ENCODE assay signal across 12 cellular contexts in the genomic region with DNA sequence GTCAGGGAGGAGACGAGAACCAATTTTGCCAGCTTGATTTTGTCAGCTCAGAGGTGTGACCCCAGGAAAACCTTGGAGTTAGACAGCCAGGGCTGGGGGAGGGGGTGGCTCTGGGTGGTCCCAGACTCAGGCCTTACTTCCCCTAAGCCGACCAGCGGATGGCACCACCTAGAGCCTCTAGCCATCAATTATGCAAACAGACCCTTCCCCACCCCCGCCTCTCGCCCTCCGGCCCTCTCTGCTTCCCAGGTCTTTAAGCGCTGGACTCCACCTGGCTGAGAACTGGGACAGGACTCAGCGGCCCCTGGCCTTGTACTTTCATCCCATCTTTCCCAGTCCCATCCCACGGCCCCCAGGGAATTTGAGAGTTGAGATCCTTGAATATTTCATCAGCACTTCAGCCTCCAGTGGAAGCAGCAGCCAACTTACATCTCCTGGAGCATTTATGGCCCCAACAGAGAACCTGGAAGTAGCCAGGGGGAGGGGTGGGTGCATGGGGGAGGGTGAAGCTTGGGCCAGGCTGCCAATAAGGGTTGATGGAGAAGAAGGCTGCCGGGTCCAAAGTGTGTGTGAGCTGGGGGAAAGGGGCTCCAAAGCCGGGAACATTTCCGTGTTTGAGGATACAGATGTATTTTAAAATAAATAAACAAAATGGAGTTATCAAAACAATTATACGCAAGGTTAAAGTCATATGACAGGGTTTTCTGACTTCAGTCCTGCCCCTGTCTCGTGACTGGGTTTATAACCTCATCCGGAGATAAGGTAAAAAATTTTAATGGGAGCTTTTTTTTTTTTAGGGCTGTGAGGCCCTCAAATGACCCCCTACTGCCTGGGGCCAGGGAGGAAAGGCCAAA. TPM values are rescaled to one million over a fixed set of nuclear protein-coding genes. Genes with fewer than 3 reads are reported as not detected.
DNase-seq lines count a peak whose midpoint lies in the region; FAIRE-seq and TF ChIP-seq lines count a peak whose summit lies in the region.
"Had no signal": no experiment of that assay in that cellular context is flagged by ENCODE, and none has a peak within 500 bp of the region (broad histone marks: within the 10 kb centered on the region; RNA-seq: fewer than 3 reads in every experiment).

No MANE protein-coding gene starts in this region.

- CTCF ChIA-PET in activated naive CD4-positive, alpha-beta T cell treated with anti-CD3 and anti-CD28 coated beads, Interleukin-2, amount 10 ng/mL, durations not matched to agents 7 days and 5 days (lab: Charles Lee): interaction anchor here (1.1 kb wide), 1 partner anchor 17 kb away, joined by 3 read pairs; no protein-coding TSS in a partner anchor

- no peak overlapping the region for H3K27ac Mint-ChIP-seq in activated naive CD4-positive, alpha-beta T cell treated with anti-CD3 and anti-CD28 coated beads, Interleukin-2, amount 10 ng/mL, durations not matched to agents 7 days and 5 days
- H3K27ac Mint-ChIP-seq: activated naive CD4-positive, alpha-beta T cell treated with anti-CD3 and anti-CD28 coated beads for 36 hours had no signal

- H3K4me1 Mint-ChIP-seq in activated naive CD4-positive, alpha-beta T cell treated with anti-CD3 and anti-CD28 coated beads, Interleukin-2, amount 10 ng/mL, durations not matched to agents 7 days and 5 days: peaks cover 7% of the 10 kb centered on the region

- intact Hi-C loops in kidney (cut with DNase I): no loop called here

- no peak for FAIRE-seq in kidney (lab: Jason Lieb, UNC)

- TF ChIP-seq CTCF in coronary artery (IDR thresholded peaks at IDR 0.05) (no peak), kidney (IDR thresholded peaks at IDR 0.05; ENCODE audit: borderline replicate concordance, extremely low read depth, insufficient read depth) (no peak)

- peak overlapping the region in 1 of 2 donors; percentile 73 for H3K27ac ChIP-seq in coronary artery
- peak overlapping the region; percentile 90 to 96 for H3K27ac ChIP-seq in kidney (ENCODE audit: low read depth in 2 of 2, low read length in 2 of 2)
- H3K27ac ChIP-seq in skin epidermis: peak overlapping the region; percentile 18 to 98 (median 83)

- H3K4me3 ChIP-seq in coronary artery (no peak overlapping the region), kidney (ENCODE audit: low read length in 2 of 2) (no peak overlapping the region), skin epidermis (peak overlapping the region in 3 of 7 experiments; percentile 2 to 31 (median 5))
- H3K4me3 ChIP-seq: tibial nerve had no signal

- H3K36me3 Mint-ChIP-seq in activated naive CD4-positive, alpha-beta T cell treated with anti-CD3 and anti-CD28 coated beads, Interleukin-2, amount 10 ng/mL, durations not matched to agents 7 days and 5 days: no peaks in the 10 kb centered on the region
- H3K36me3 Mint-ChIP-seq: naive B cell had no signal

- H3K4me1 ChIP-seq in kidney (ENCODE audit: control insufficient read depth in 1 of 2, insufficient read depth in 1 of 2, low read depth in 1 of 2, low read length in 2 of 2): peaks cover 17 to 29% of the 10 kb centered on the region in 2 donors

- H3K9me3 ChIP-seq in kidney (ENCODE audit: control insufficient read depth in 1 of 2, low read length in 2 of 2): no peaks in the 10 kb centered on the region
- H3K9me3 ChIP-seq: tibial nerve had no signal

- no peaks in the 10 kb centered on the region for H3K9me3 Mint-ChIP-seq in activated naive CD4-positive, alpha-beta T cell treated with anti-CD3 and anti-CD28 coated beads, Interleukin-2, amount 10 ng/mL, durations not matched to agents 7 days and 5 days
- H3K9me3 Mint-ChIP-seq: activated naive CD4-positive, alpha-beta T cell treated with anti-CD3 and anti-CD28 coated beads for 36 hours; naive B cell had no signal

- H3K36me3 ChIP-seq in kidney (ENCODE audit: control insufficient read depth in 1 of 2, insufficient read depth in 2 of 2, low read length in 2 of 2): no peaks in the 10 kb centered on the region
- H3K36me3 ChIP-seq: tibial nerve had no signal

- no peak overlapping the region for H3K4me3 Mint-ChIP-seq in activated naive CD4-positive, alpha-beta T cell treated with anti-CD3 and anti-CD28 coated beads, Interleukin-2, amount 10 ng/mL, durations not matched to agents 7 days and 5 days
- H3K4me3 Mint-ChIP-seq: activated naive CD4-positive, alpha-beta T cell treated with anti-CD3 and anti-CD28 coated beads for 36 hours; naive B cell had no signal

- DNase-seq in HT-29 (ENCODE audit: low spot score) (peak; percentile 29), coronary artery (ENCODE audit: low spot score) (peak; percentile 70), kidney (peak; percentile 76), NCI-H345 treated with DMSO at 0.1 percent for 48 hours (lab: John Stamatoyannopoulos, UW; ENCODE audit: unreplicated experiment) (no peak), NCI-H524 treated with DMSO at 0.1 percent for 48 hours (lab: John Stamatoyannopoulos, UW) (no peak), pons (ENCODE audit: low spot score) (no peak)
- DNase-seq in activated naive CD4-positive, alpha-beta T cell treated with anti-CD3 and anti-CD28 coated beads, Interleukin-2, amount 10 ng/mL, durations not matched to agents 7 days and 5 days: no peak
- DNase-seq: naive B cell had no signal

- H3K27me3 Mint-ChIP-seq in activated naive CD4-positive, alpha-beta T cell treated with anti-CD3 and anti-CD28 coated beads, Interleukin-2, amount 10 ng/mL, durations not matched to agents 7 days and 5 days: peaks cover 56% of the 10 kb centered on the region

- H3K9ac ChIP-seq in kidney (ENCODE audit: low read length in 2 of 2): peak overlapping the region in 1 of 2 donors; percentile 38

RNA-seq across cellular contexts. Expression of a gene that starts 7.5 kb away (rescaled TPM):
- 477 and 498 TPM in 2 replicates for total RNA-seq in HT-29 (2014; rRNA removed; shearing (Covaris generic))
- total RNA-seq in kidney: 223 TPM
- polyA plus RNA-seq in kidney (ENCODE audit: insufficient read depth, low read depth, low replicate concordance): 148 TPM

RNA-seq across cellular contexts. Expression of a gene that starts 17.8 kb away (rescaled TPM):
- 45.2 and 54.7 TPM in 2 replicates for total RNA-seq in HT-29 (2014; rRNA removed; shearing (Covaris generic))
- 13.6 TPM for total RNA-seq in kidney
- polyA plus RNA-seq in kidney (ENCODE audit: insufficient read depth, low read depth, low replicate concordance): 13.7 TPM

RNA-seq across cellular contexts. Expression of a gene that starts 18.8 kb away (rescaled TPM):
- total RNA-seq in HT-29 (2014; rRNA removed; shearing (Covaris generic)): 52.4 and 68.0 TPM in 2 replicates
- 38.3 TPM for total RNA-seq in kidney
- 19.6 TPM for polyA plus RNA-seq in kidney (ENCODE audit: insufficient read depth, low read depth, low replicate concordance)

RNA-seq across cellular contexts. Expression of a gene that starts 42.1 kb away (rescaled TPM):
- 35.8 and 39.0 TPM in 2 replicates for total RNA-seq in HT-29 (2014; rRNA removed; shearing (Covaris generic))
- 44.0 TPM for total RNA-seq in kidney
- 88.0 TPM for polyA plus RNA-seq in kidney (ENCODE audit: insufficient read depth, low read depth, low replicate concordance)

RNA-seq across cellular contexts. Expression of a gene that starts 43.6 kb away (rescaled TPM):
- not detected in 2 replicates for total RNA-seq in HT-29 (2014; rRNA removed; shearing (Covaris generic))
- total RNA-seq in kidney: 0.28 TPM
- not detected for polyA plus RNA-seq in kidney (ENCODE audit: insufficient read depth, low read depth, low replicate concordance)
- total RNA-seq: activated naive CD4-positive, alpha-beta T cell treated with anti-CD3 and anti-CD28 coated beads for 36 hours; RPMI7951; tibial nerve had no signal

Comparison
In these comparisons a context has a peak if more than half of its experiments do, and no peak if none do; other contexts are left out.
1. DNase-seq: peak in HT-29 (single experiment), coronary artery (single experiment) and kidney (single experiment); none in NCI-H345 treated with DMSO at 0.1 percent for 48 hours (single experiment), NCI-H524 treated with DMSO at 0.1 percent for 48 hours (single experiment), activated naive CD4-positive, alpha-beta T cell treated with anti-CD3 and anti-CD28 coated beads, Interleukin-2, amount 10 ng/mL, durations not matched to agents 7 days and 5 days (single experiment) and pons (single experiment).